11 cellular contexts compared by ENCODE assay signal in the genomic region with DNA sequence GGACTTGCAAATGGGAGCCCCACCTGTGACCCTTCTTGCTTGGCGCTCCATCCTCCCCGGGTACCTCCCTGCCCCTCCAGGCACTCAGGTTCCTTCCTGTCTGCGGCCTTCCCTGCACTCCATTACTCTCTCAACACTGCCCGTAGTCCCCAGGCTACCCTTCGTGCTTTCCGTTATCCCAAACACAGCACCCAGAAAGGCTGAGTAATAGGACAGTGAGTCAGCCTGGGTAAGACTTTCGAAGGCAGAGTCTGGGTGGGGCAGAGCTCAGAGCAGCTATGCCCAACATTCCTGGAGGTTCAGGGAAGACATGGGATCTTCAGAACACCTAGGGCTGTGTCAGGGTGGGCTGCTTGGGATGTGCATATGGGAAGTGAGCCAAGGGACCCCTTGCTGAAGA. TPM values are rescaled to one million over a fixed set of nuclear protein-coding genes. Genes with fewer than 3 reads are reported as not detected.
DNase-seq lines count a peak whose midpoint lies in the region; ATAC-seq, FAIRE-seq and TF ChIP-seq lines count a peak whose summit lies in the region.
"Had no signal": no experiment of that assay in that cellular context is flagged by ENCODE, and none has a peak within 500 bp of the region (broad histone marks: within the 10 kb centered on the region; RNA-seq: fewer than 3 reads in every experiment).

No MANE protein-coding gene starts in this region.

- H2AFZ ChIP-seq in keratinocyte (ENCODE audit: control insufficient read depth, low read length), result no peak overlapping the region

- H3K27me3 ChIP-seq in HUES48 (ENCODE audit: control insufficient read depth, insufficient read depth, low read length) (no peaks in the 10 kb centered on the region), keratinocyte (ENCODE audit: control insufficient read depth, extremely low read depth, insufficient read depth, low read length) (no peaks in the 10 kb centered on the region)

- H3K27ac ChIP-seq in HUES48 (ENCODE audit: low read depth, low read length) (peak overlapping the region; percentile 81), keratinocyte (ENCODE audit: control insufficient read depth, insufficient read depth, low read length) (peak overlapping the region; percentile 69)
- H3K27ac ChIP-seq: C4-2B had no signal

- H4K20me1 ChIP-seq in keratinocyte (ENCODE audit: control insufficient read depth, extremely low read depth, insufficient read depth, low read length), result no peaks in the 10 kb centered on the region

- in situ Hi-C loops in ACHN (cut with HindIII; ENCODE audit: low pct_ligation_motif_present, low pct_unique_long_range_greater_than_20kb, low sequenced_read_pairs), result no loop called here

- H3K9me3 ChIP-seq in HUES48 (ENCODE audit: control insufficient read depth, insufficient read depth, low read length) (no peaks in the 10 kb centered on the region), keratinocyte (ENCODE audit: control insufficient read depth, low read depth, low read length) (no peaks in the 10 kb centered on the region)
- H3K9me3 ChIP-seq: HAP-1 had no signal

- H3K4me2 ChIP-seq in keratinocyte (ENCODE audit: control insufficient read depth, extremely low read depth, insufficient read depth, low read depth, low read length), result peak overlapping the region; percentile 77

- H3K4me3 ChIP-seq in HUES48 (ENCODE audit: low read depth, low read length) (no peak overlapping the region), keratinocyte (ENCODE audit: control insufficient read depth in 2 of 3, extremely low read depth in 1 of 3, insufficient read depth in 2 of 3, low read depth in 1 of 3, low read length in 3 of 3) (peak overlapping the region in 1 of 3 experiments; percentile 26)
- H3K4me3 ChIP-seq: HAP-1 had no signal

- H3K9me1 ChIP-seq in keratinocyte (ENCODE audit: control insufficient read depth, extremely low read depth, insufficient read depth, low read length), result no peaks in the 10 kb centered on the region

- FAIRE-seq in keratinocyte (lab: Jason Lieb, UNC), result peak; percentile 96

- no peaks in the 10 kb centered on the region for H3K79me2 ChIP-seq in keratinocyte (ENCODE audit: control insufficient read depth, insufficient read depth, low read length)

- H3K36me3 ChIP-seq in HUES48 (ENCODE audit: control insufficient read depth, insufficient read depth, low read length), result no peaks in the 10 kb centered on the region
- H3K36me3 ChIP-seq in keratinocyte (ENCODE audit: control insufficient read depth in 2 of 2, extremely low read depth in 1 of 2, insufficient read depth in 2 of 2, low read length in 2 of 2), result no peaks in the 10 kb centered on the region
- H3K36me3 ChIP-seq: HAP-1 had no signal

- DNase-seq in ACHN (peak; percentile 95), amniotic stem cell (lab: John Stamatoyannopoulos, UW) (peak; percentile 93), keratinocyte (ENCODE audit: low read depth, low spot score) (no peak)
- DNase-seq in activated naive CD4-positive, alpha-beta T cell treated with anti-CD3 and anti-CD28 coated beads, Interleukin-2, amount 50 U/mL, for 16 hours, result no peak
- no peak for DNase-seq in effector CD4-positive, alpha-beta T cell
- DNase-seq: activated CD4-positive, alpha-beta T cell treated with anti-CD3 and anti-CD28 coated beads, Interleukin-2, amount 50 U/mL, for 48 hours had no signal

- ATAC-seq in HG03025 (IDR thresholded peaks at IDR 0.05; ENCODE audit: low FRiP score, unreplicated experiment), result no peak
- ATAC-seq in HG03457 (IDR thresholded peaks at IDR 0.05; ENCODE audit: unreplicated experiment), result no peak

- dilution Hi-C loops in keratinocyte (cut with MboI; ENCODE audit: extremely low pct_ligation_motif_present, low sequenced_read_pairs), result no loop called here

- H3K9ac ChIP-seq in HUES48 (ENCODE audit: low read depth, low read length) (no peak overlapping the region), keratinocyte (ENCODE audit: control insufficient read depth, extremely low read depth, insufficient read depth, low read length) (peak overlapping the region; percentile 49)

- H3K4me1 ChIP-seq in HUES48 (ENCODE audit: control insufficient read depth, insufficient read depth, low read length) (peaks cover 21% of the 10 kb centered on the region), keratinocyte (ENCODE audit: control insufficient read depth, extremely low read depth, insufficient read depth, low read length) (peaks cover 17% of the 10 kb centered on the region)
- H3K4me1 ChIP-seq: HAP-1 had no signal

- TF ChIP-seq CTCF in keratinocyte (optimal IDR thresholded peaks at IDR 0.05 in 1 of 3, IDR thresholded peaks at IDR 0.05 in 1 of 3, conservative IDR thresholded peaks at IDR 0.05 in 1 of 3; ENCODE audit: extremely low read depth in 1 of 3, insufficient read depth in 2 of 3, low read length in 3 of 3), result no peak

RNA-seq across cellular contexts. Expression of a gene that starts 16.7 kb away (rescaled TPM):
- polyA plus RNA-seq in keratinocyte, result 35.3 to 53.6 TPM (median 45.8 TPM) in 3 replicates
- 14.1 TPM for polyA plus RNA-seq in keratinocyte (2011; ENCODE audit: low read depth)
- 29.0 and 71.4 TPM in 2 replicates for polyA plus RNA-seq in keratinocyte (2011; cell fraction: cytosol; rRNA removed)
- polyA plus RNA-seq in keratinocyte (2011; cell fraction: nucleus; rRNA removed), result 32.2 and 45.5 TPM in 2 replicates
- 31.9 and 73.1 TPM in 2 replicates for polyA plus RNA-seq in keratinocyte (2012; ENCODE audit: low replicate concordance)
- polyA minus RNA-seq in keratinocyte, result 11.5 to 31.4 TPM (median 12.1 TPM) in 3 replicates
- polyA minus RNA-seq in keratinocyte (2011; cell fraction: cytosol; rRNA and poly(A)+ RNA removed), result 25.9 TPM
- 12.1 and 16.5 TPM in 2 replicates for polyA minus RNA-seq in keratinocyte (2011; cell fraction: nucleus; rRNA and poly(A)+ RNA removed)

RNA-seq across cellular contexts. Expression of a gene that starts 31.8 kb away (rescaled TPM):
- 37.5 to 50.3 TPM (median 38.5 TPM) in 3 replicates for polyA plus RNA-seq in keratinocyte
- 18.7 TPM for polyA plus RNA-seq in keratinocyte (2011; ENCODE audit: low read depth)
- polyA plus RNA-seq in keratinocyte (2011; cell fraction: cytosol; rRNA removed), result 33.1 and 40.8 TPM in 2 replicates
- 26.8 and 32.8 TPM in 2 replicates for polyA plus RNA-seq in keratinocyte (2011; cell fraction: nucleus; rRNA removed)
- 24.4 and 32.1 TPM in 2 replicates for polyA plus RNA-seq in keratinocyte (2012; ENCODE audit: low replicate concordance)
- 42.8 to 54.1 TPM (median 45.9 TPM) in 3 replicates for polyA minus RNA-seq in keratinocyte
- polyA minus RNA-seq in keratinocyte (2011; cell fraction: cytosol; rRNA and poly(A)+ RNA removed), result 49.5 TPM
- 13.3 and 23.6 TPM in 2 replicates for polyA minus RNA-seq in keratinocyte (2011; cell fraction: nucleus; rRNA and poly(A)+ RNA removed)

RNA-seq across cellular contexts. Expression of a gene that starts 31.9 kb away (rescaled TPM):
- 712 to 809 TPM (median 781 TPM) in 3 replicates for polyA plus RNA-seq in keratinocyte
- 501 TPM for polyA plus RNA-seq in keratinocyte (2011; ENCODE audit: low read depth)
- polyA plus RNA-seq in keratinocyte (2011; cell fraction: cytosol; rRNA removed), result 427 and 741 TPM in 2 replicates
- 321 and 366 TPM in 2 replicates for polyA plus RNA-seq in keratinocyte (2011; cell fraction: nucleus; rRNA removed)
- 501 and 674 TPM in 2 replicates for polyA plus RNA-seq in keratinocyte (2012; ENCODE audit: low replicate concordance)
- 242 to 333 TPM (median 249 TPM) in 3 replicates for polyA minus RNA-seq in keratinocyte
- 266 TPM for polyA minus RNA-seq in keratinocyte (2011; cell fraction: cytosol; rRNA and poly(A)+ RNA removed)
- polyA minus RNA-seq in keratinocyte (2011; cell fraction: nucleus; rRNA and poly(A)+ RNA removed), result 54.6 and 72.2 TPM in 2 replicates

Comparison
In these comparisons a context has a peak if more than half of its experiments do, and no peak if none do; other contexts are left out.
1. DNase-seq: peak in ACHN (single experiment) and amniotic stem cell (single experiment); none in keratinocyte (single experiment), activated naive CD4-positive, alpha-beta T cell treated with anti-CD3 and anti-CD28 coated beads, Interleukin-2, amount 50 U/mL, for 16 hours (single experiment) and effector CD4-positive, alpha-beta T cell (single experiment).